Comparison of ENCODE assay signal across 1 cellular context in the genomic region with DNA sequence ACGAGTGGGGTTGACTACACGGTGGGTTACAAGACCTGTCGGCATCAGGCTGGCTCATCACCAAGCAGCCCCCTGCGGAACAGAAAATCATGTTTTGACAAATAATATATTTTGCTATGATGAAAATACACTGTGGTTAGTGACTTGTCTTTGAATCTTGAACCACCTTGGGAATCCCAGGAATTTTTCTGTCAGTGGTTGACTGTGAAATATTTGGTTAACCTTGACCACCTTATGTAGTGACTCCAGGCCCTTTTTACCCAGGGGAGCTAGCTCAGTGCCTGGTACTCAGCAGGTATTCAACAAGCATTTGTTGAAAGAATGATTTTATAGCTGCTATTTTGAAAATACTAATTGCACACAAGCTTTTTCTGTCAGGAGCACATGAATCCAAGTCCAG.
TF ChIP-seq lines count a peak whose summit lies in the region.

No MANE protein-coding gene starts in this region.

TF ChIP-seq in HepG2, 621 proteins besides CTCF, POLR2A, EP300 and RAD21 (continued from another document):
- TF ChIP-seq NR2F6 (IDR thresholded peaks at IDR 0.05) (no peak), NR2F6 (CRISPR knock-in tag; IDR thresholded peaks at IDR 0.05) (no peak), ZNF674 (CRISPR knock-in tag; IDR thresholded peaks at IDR 0.05; ENCODE audit: low read depth) (no peak)
